In genomic region chr1:230157409-230158390, GRCh38 we compare ENCODE assay signal across 9 cellular contexts.
DNase-seq lines count a peak whose midpoint lies in the region; ATAC-seq and TF ChIP-seq lines count a peak whose summit lies in the region.
"Had no signal": no experiment of that assay in that cellular context is flagged by ENCODE, and none has a peak within 500 bp of the region (broad histone marks: within the 10 kb centered on the region; RNA-seq: fewer than 3 reads in every experiment).

No MANE protein-coding gene starts in this region.

- H3K27ac ChIP-seq in Panc1 (ENCODE audit: low read length) (no peak overlapping the region), skeletal muscle tissue (ENCODE audit: low read depth, low read length) (peak overlapping the region; percentile 32), RWPE1 (no peak overlapping the region)

- BruUV-seq in Panc1 (replicated peaks; lab: Mats Ljungman, UMichigan) = no TSS peak

- POLR2A ChIA-PET in Panc1 (lab: Charles Lee) = no interaction called here
- POLR2A ChIA-PET in RWPE1 (lab: Yijun Ruan, JAX; ENCODE audit: low non-redundant PET) = no interaction called here

- no peaks in the 10 kb centered on the region for H3K9me3 ChIP-seq in Panc1 (ENCODE audit: control insufficient read depth, insufficient read depth, low read depth, low read length)
- H3K9me3 ChIP-seq in skeletal muscle tissue (ENCODE audit: control insufficient read depth in 3 of 3, low read length in 3 of 3) = no peaks in the 10 kb centered on the region

- CTCF ChIA-PET in Panc1 (lab: Charles Lee) = no interaction called here
- CTCF ChIA-PET in RWPE1 (lab: Yijun Ruan, JAX) = interaction anchor here (0.6 kb wide), 1 partner anchor 22 kb away, joined by 3 read pairs; no protein-coding TSS in a partner anchor

- no peaks in the 10 kb centered on the region for H3K36me3 ChIP-seq in Panc1 (ENCODE audit: control insufficient read depth, insufficient read depth, low read length)
- H3K36me3 ChIP-seq in skeletal muscle tissue (ENCODE audit: control insufficient read depth in 3 of 3, insufficient read depth in 3 of 3, low read length in 3 of 3) = no peaks in the 10 kb centered on the region

- in situ Hi-C loops in Panc1 (cut with HindIII; ENCODE audit: low pct_unique_long_range_greater_than_20kb, low sequenced_read_pairs) = no loop called here

- ATAC-seq in Panc1 (peak; percentile 62; the same call in 1 of the 2 replicates), GM19035 (IDR thresholded peaks at IDR 0.05; ENCODE audit: unreplicated experiment) (no peak), HG02678 (IDR thresholded peaks at IDR 0.05; ENCODE audit: unreplicated experiment) (no peak)

- H3K9ac ChIP-seq in skeletal muscle tissue (ENCODE audit: low read depth in 1 of 3, low read length in 3 of 3) = no peak overlapping the region

- intact Hi-C loops in Panc1 (cut with micrococcal nuclease; ENCODE audit: unreplicated experiment) = no loop called here

- no peak for TF ChIP-seq CTCF in Panc1 (IDR thresholded peaks at IDR 0.05)
- no peak for TF ChIP-seq CTCF in RWPE1 (conservative IDR thresholded peaks at IDR 0.05; ENCODE audit: low read depth)

- H3K4me3 ChIP-seq in Panc1 (ENCODE audit: low read depth in 2 of 2, low read length in 2 of 2) (no peak overlapping the region), skeletal muscle tissue (ENCODE audit: low read length in 3 of 3) (no peak overlapping the region)

- DNase-seq in HuH-7 (ENCODE audit: low spot score) (peak; percentile 59), Panc1 (ENCODE audit: low read depth, low spot score) (no peak), glomerular visceral epithelial cell (ENCODE audit: extremely low spot score) (peak; percentile 18), RWPE1 (ENCODE audit: low spot score) (no peak)
- DNase-seq: dermis blood vessel endothelial cell, nucleus accumbens had no signal

- H3K27me3 ChIP-seq in Panc1 (ENCODE audit: control insufficient read depth, insufficient read depth, low read length) (no peaks in the 10 kb centered on the region), skeletal muscle tissue (ENCODE audit: control insufficient read depth in 3 of 3, insufficient read depth in 3 of 3, low read length in 3 of 3) (no peaks in the 10 kb centered on the region)

- H3K4me1 ChIP-seq in Panc1 (ENCODE audit: control insufficient read depth, insufficient read depth, low read length) (peaks cover 21% of the 10 kb centered on the region), skeletal muscle tissue (ENCODE audit: control insufficient read depth in 3 of 3, insufficient read depth in 3 of 3, low read length in 3 of 3) (peaks cover 59 to 84% (median 67%) of the 10 kb centered on the region in 3 donors)

Comparison
In these comparisons a context has a peak if more than half of its experiments do, and no peak if none do; other contexts are left out.
1. DNase-seq: peak in HuH-7 (single experiment) and glomerular visceral epithelial cell (single experiment); none in Panc1 (single experiment) and RWPE1 (single experiment).